8 cellular contexts compared by ENCODE assay signal in genomic region chr11:130861902-130862552, GRCh38. TPM values are rescaled to one million over a fixed set of nuclear protein-coding genes. Genes with fewer than 3 reads are reported as not detected.
DNase-seq lines count a peak whose midpoint lies in the region; ATAC-seq and TF ChIP-seq lines count a peak whose summit lies in the region.

No MANE protein-coding gene starts in this region.

- peak overlapping the region in 1 of 2 donors; percentile 23 for H3K27ac ChIP-seq in right atrium auricular region

- H3K36me3 ChIP-seq in right atrium auricular region: no peaks in the 10 kb centered on the region

- H3K4me3 ChIP-seq in right atrium auricular region (no peak overlapping the region), retinal pigment epithelial cell (ENCODE audit: low read length) (no peak overlapping the region)

- TF ChIP-seq CTCF in right atrium auricular region (IDR thresholded peaks at IDR 0.05) (peak; percentile 98 to 100), retinal pigment epithelial cell (conservative IDR thresholded peaks at IDR 0.05; ENCODE audit: low read depth, low read length) (peak; percentile 99)

- no peak overlapping the region for H3K4me3 Mint-ChIP-seq in T-helper 17 cell

- no peaks in the 10 kb centered on the region for H3K36me3 Mint-ChIP-seq in T-helper 17 cell (ENCODE audit: low read depth)

- peaks cover 12% of the 10 kb centered on the region for H3K27me3 Mint-ChIP-seq in T-helper 17 cell

- H3K4me1 ChIP-seq in right atrium auricular region: peaks cover 0 to 34% of the 10 kb centered on the region in 2 donors

- no peaks in the 10 kb centered on the region for H3K27me3 ChIP-seq in right atrium auricular region

- H3K9me3 ChIP-seq in T-helper 17 cell (ENCODE audit: control insufficient read depth, low read length, poor library complexity, severe bottlenecking): no peaks in the 10 kb centered on the region
- no peaks in the 10 kb centered on the region for H3K9me3 ChIP-seq in right atrium auricular region

- peaks cover 11% of the 10 kb centered on the region for H3K4me1 Mint-ChIP-seq in T-helper 17 cell

- no peak overlapping the region for H3K27ac Mint-ChIP-seq in T-helper 17 cell

- DNase-seq in NCI-H1694 treated with DMSO at 0.1 percent for 48 hours (lab: John Stamatoyannopoulos, UW): peak; percentile 34
- peak; percentile 74 to 85 (median 75) for DNase-seq in T-helper 17 cell
- DNase-seq in amniotic stem cell (lab: John Stamatoyannopoulos, UW): peak; percentile 73
- peak; percentile 95 for DNase-seq in right atrium auricular region (ENCODE audit: low spot score)
- DNase-seq in retinal pigment epithelial cell (ENCODE audit: low read depth): peak; percentile 66

- peak; percentile 78 for ATAC-seq in GM18498 (IDR thresholded peaks at IDR 0.05; ENCODE audit: unreplicated experiment)
- peak; percentile 85 for ATAC-seq in HG02938 (IDR thresholded peaks at IDR 0.05; ENCODE audit: unreplicated experiment)
- ATAC-seq in T-helper 17 cell: peak; percentile 93
- ATAC-seq in HG02840 (IDR thresholded peaks at IDR 0.05; ENCODE audit: low FRiP score, unreplicated experiment): no peak

RNA-seq across cellular contexts. Expression of gene SNX19, which starts 54.3 kb away (rescaled TPM):
- total RNA-seq in T-helper 17 cell (10 to 100 TPM; 64.6 to 67.3 TPM), right atrium auricular region (10 to 100 TPM; 66.9 to 85.1 TPM)

Comparison
In these comparisons a context has a peak if more than half of its experiments do, and no peak if none do; other contexts are left out.
1. DNase-seq: peak in every context shown above with its lines; median percentile 95 in right atrium auricular region; 75 in T-helper 17 cell; 73 in amniotic stem cell; 66 in retinal pigment epithelial cell; 34 in NCI-H1694 treated with DMSO at 0.1 percent for 48 hours.